ENCODE assay signal across 1 cellular context in the genomic region with DNA sequence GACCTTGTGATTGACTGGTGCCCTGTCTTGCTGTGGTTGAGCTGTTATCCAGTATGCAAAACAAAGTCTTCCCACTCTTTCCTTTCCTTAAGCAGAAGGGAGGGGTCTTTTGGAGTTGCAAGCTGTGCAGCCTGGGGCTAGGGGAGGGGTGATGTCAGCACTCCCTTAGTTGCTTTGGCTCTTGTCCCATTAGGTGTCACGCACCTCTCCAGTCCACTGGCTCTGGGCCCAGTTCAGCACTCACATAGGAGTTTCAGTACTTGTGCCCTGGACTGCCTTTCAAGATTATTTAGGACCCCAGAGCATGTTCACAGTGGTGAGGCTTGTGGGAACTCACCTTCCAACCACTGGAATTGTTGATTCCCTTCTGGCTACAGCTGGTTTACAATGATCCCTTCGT.
TF ChIP-seq lines count a peak whose summit lies in the region.

No MANE protein-coding gene starts in this region.

TF ChIP-seq in HEK293, 187 proteins besides CTCF, POLR2A, EP300 and RAD21 (continued from another document):
- TF ChIP-seq, protein P1, sequence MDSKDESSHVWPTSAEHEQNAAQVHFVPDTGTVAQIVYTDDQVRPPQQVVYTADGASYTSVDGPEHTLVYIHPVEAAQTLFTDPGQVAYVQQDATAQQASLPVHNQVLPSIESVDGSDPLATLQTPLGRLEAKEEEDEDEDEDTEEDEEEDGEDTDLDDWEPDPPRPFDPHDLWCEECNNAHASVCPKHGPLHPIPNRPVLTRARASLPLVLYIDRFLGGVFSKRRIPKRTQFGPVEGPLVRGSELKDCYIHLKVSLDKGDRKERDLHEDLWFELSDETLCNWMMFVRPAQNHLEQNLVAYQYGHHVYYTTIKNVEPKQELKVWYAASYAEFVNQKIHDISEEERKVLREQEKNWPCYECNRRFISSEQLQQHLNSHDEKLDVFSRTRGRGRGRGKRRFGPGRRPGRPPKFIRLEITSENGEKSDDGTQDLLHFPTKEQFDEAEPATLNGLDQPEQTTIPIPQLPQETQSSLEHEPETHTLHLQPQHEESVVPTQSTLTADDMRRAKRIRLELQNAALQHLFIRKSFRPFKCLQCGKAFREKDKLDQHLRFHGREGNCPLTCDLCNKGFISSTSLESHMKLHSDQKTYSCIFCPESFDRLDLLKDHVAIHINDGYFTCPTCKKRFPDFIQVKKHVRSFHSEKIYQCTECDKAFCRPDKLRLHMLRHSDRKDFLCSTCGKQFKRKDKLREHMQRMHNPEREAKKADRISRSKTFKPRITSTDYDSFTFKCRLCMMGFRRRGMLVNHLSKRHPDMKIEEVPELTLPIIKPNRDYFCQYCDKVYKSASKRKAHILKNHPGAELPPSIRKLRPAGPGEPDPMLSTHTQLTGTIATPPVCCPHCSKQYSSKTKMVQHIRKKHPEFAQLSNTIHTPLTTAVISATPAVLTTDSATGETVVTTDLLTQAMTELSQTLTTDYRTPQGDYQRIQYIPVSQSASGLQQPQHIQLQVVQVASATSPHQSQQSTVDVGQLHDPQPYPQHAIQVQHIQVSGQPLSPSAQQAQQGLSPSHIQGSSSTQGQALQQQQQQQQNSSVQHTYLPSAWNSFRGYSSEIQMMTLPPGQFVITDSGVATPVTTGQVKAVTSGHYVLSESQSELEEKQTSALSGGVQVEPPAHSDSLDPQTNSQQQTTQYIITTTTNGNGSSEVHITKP (tag by site-specific recombination; IDR thresholded peaks at IDR 0.05), result 0 out of 2 replicates have a peak, but pooled peaks have one; percentile 17
- TF ChIP-seq, protein P2, sequence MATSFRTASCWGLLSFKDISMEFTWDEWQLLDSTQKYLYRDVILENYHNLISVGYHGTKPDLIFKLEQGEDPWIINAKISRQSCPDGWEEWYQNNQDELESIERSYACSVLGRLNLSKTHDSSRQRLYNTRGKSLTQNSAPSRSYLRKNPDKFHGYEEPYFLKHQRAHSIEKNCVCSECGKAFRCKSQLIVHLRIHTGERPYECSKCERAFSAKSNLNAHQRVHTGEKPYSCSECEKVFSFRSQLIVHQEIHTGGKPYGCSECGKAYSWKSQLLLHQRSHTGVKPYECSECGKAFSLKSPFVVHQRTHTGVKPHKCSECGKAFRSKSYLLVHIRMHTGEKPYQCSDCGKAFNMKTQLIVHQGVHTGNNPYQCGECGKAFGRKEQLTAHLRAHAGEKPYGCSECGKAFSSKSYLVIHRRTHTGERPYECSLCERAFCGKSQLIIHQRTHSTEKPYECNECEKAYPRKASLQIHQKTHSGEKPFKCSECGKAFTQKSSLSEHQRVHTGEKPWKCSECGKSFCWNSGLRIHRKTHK (tag by site-specific recombination; IDR thresholded peaks at IDR 0.05), result no peak
- TF ChIP-seq, protein P3, sequence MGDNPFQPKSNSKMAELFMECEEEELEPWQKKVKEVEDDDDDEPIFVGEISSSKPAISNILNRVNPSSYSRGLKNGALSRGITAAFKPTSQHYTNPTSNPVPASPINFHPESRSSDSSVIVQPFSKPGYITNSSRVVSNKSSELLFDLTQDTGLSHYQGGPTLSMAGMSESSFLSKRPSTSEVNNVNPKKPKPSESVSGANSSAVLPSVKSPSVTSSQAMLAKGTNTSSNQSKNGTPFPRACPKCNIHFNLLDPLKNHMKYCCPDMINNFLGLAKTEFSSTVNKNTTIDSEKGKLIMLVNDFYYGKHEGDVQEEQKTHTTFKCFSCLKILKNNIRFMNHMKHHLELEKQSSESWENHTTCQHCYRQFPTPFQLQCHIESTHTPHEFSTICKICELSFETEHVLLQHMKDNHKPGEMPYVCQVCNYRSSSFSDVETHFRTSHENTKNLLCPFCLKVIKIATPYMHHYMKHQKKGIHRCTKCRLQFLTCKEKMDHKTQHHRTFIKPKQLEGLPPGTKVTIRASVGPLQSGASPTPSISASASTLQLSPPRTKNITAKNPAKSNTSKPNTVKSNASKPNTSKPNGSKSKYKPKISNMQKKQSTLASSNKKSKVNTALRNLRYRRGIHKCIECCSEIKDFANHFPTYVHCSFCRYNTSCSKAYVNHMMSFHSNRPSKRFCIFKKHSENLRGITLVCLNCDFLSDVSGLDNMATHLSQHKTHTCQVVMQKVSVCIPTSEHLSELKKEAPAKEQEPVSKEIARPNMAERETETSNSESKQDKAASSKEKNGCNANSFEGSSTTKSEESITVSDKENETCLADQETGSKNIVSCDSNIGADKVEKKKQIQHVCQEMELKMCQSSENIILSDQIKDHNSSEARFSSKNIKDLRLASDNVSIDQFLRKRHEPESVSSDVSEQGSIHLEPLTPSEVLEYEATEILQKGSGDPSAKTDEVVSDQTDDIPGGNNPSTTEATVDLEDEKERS (tag by site-specific recombination; IDR thresholded peaks at IDR 0.05), result no peak
- TF ChIP-seq ZNF530 (tag by site-specific recombination; IDR thresholded peaks at IDR 0.05; ENCODE audit: low read depth) (0 out of 2 replicates have a peak, but pooled peaks have one; percentile 29), HOXD13 (CRISPR knock-in tag; IDR thresholded peaks at IDR 0.05; ENCODE audit: borderline replicate concordance) (no peak), ZBTB20 (tag by site-specific recombination; IDR thresholded peaks at IDR 0.05) (peak; percentile 24; the same call in 1 of the 2 replicates), SCRT2 (tag by site-specific recombination; IDR thresholded peaks at IDR 0.05) (no peak), ZNF121 (tag by site-specific recombination; IDR thresholded peaks at IDR 0.05) (no peak), ZNF629 (tag by site-specific recombination; IDR thresholded peaks at IDR 0.05) (no peak), ZNF792 (tag by site-specific recombination; IDR thresholded peaks at IDR 0.05) (no peak), ZNF776 (tag by site-specific recombination; IDR thresholded peaks at IDR 0.05; ENCODE audit: borderline replicate concordance) (no peak), ZNF2 (tag by site-specific recombination; IDR thresholded peaks at IDR 0.05) (no peak), ZBTB48 (tag by site-specific recombination; IDR thresholded peaks at IDR 0.05) (peak; percentile 42; the same call in 1 of the 2 replicates), ZNF658 (tag by site-specific recombination; IDR thresholded peaks at IDR 0.05) (no peak), ZNF335 (tag by site-specific recombination; conservative IDR thresholded peaks at IDR 0.05) (0 out of 2 replicates have a peak, but pooled peaks have one; percentile 16), ZNF366 (tag by site-specific recombination; conservative IDR thresholded peaks at IDR 0.05) (0 out of 2 replicates have a peak, but pooled peaks have one; percentile 15), ZNF214 (tag by site-specific recombination; IDR thresholded peaks at IDR 0.05; ENCODE audit: borderline replicate concordance) (no peak), ZNF621 (tag by site-specific recombination; IDR thresholded peaks at IDR 0.05) (no peak), ZFP3 (tag by site-specific recombination; IDR thresholded peaks at IDR 0.05; ENCODE audit: low read depth) (no peak)
- TF ChIP-seq, protein P4, sequence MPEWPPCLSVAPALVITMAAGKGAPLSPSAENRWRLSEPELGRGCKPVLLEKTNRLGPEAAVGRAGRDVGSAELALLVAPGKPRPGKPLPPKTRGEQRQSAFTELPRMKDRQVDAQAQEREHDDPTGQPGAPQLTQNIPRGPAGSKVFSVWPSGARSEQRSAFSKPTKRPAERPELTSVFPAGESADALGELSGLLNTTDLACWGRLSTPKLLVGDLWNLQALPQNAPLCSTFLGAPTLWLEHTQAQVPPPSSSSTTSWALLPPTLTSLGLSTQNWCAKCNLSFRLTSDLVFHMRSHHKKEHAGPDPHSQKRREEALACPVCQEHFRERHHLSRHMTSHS (tag by site-specific recombination; IDR thresholded peaks at IDR 0.05), result no peak
- TF ChIP-seq, protein P5, sequence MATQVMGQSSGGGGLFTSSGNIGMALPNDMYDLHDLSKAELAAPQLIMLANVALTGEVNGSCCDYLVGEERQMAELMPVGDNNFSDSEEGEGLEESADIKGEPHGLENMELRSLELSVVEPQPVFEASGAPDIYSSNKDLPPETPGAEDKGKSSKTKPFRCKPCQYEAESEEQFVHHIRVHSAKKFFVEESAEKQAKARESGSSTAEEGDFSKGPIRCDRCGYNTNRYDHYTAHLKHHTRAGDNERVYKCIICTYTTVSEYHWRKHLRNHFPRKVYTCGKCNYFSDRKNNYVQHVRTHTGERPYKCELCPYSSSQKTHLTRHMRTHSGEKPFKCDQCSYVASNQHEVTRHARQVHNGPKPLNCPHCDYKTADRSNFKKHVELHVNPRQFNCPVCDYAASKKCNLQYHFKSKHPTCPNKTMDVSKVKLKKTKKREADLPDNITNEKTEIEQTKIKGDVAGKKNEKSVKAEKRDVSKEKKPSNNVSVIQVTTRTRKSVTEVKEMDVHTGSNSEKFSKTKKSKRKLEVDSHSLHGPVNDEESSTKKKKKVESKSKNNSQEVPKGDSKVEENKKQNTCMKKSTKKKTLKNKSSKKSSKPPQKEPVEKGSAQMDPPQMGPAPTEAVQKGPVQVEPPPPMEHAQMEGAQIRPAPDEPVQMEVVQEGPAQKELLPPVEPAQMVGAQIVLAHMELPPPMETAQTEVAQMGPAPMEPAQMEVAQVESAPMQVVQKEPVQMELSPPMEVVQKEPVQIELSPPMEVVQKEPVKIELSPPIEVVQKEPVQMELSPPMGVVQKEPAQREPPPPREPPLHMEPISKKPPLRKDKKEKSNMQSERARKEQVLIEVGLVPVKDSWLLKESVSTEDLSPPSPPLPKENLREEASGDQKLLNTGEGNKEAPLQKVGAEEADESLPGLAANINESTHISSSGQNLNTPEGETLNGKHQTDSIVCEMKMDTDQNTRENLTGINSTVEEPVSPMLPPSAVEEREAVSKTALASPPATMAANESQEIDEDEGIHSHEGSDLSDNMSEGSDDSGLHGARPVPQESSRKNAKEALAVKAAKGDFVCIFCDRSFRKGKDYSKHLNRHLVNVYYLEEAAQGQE (tag by site-specific recombination; IDR thresholded peaks at IDR 0.05), result peak; percentile 85
